In the genomic region with DNA sequence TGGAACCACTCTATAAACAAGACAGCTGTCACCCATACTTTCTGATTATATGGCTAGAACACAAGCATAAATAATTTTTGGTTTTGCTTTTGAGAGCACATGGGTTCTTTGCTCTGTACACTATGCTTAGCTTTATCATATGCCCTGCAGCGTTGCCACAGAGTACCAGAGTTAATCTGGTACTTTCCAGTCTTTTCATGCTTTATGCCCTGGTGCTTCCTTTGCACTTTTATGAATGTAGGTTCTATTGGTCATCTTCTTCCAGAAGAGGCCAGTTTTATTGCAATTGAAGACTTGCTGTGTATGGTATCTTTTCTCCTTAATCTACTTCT, we compare ENCODE assay signal across 17 cellular contexts. TPM values are rescaled to one million over a fixed set of nuclear protein-coding genes. Genes with fewer than 3 reads are reported as not detected.
DNase-seq lines count a peak whose midpoint lies in the region; ATAC-seq and TF ChIP-seq lines count a peak whose summit lies in the region.
"Had no signal": no experiment of that assay in that cellular context is flagged by ENCODE, and none has a peak within 500 bp of the region (broad histone marks: within the 10 kb centered on the region; RNA-seq: fewer than 3 reads in every experiment).

No MANE protein-coding gene starts in this region.

- H3K9me3 ChIP-seq in OCI-LY3 (ENCODE audit: insufficient read depth, low read length) = no peaks in the 10 kb centered on the region
- H3K9me3 ChIP-seq in PC-9 (ENCODE audit: insufficient read depth, low read depth) = no peaks in the 10 kb centered on the region
- H3K9me3 ChIP-seq: right lobe of liver, tibial nerve had no signal

- H3K9me2 ChIP-seq in PC-9 (ENCODE audit: insufficient read depth) = no peaks in the 10 kb centered on the region

- H3K27me3 Mint-ChIP-seq in activated T-cell treated with anti-CD3 and anti-CD28 coated beads, Interleukin-2, amount 50 U/mL, for 72 hours (ENCODE audit: low read depth) = no peaks in the 10 kb centered on the region
- H3K27me3 Mint-ChIP-seq in T-helper 2 cell treated with Interferon-gamma antibody and Interleukin-4, amounts not matched to agents 5 μg/mL and 100 μg/mL, for 36 hours (ENCODE audit: low read depth) = no peaks in the 10 kb centered on the region

- H3K4me3 ChIP-seq in OCI-LY3 (ENCODE audit: low read length) (peak overlapping the region; percentile 39; the same call in 1 of the 2 replicates), PC-9 (no peak overlapping the region)
- H3K4me3 ChIP-seq: right lobe of liver, tibial nerve had no signal

- ATAC-seq in activated T-cell treated with anti-CD3 and anti-CD28 coated beads, Interleukin-2, amount 50 U/mL, for 72 hours (replicated peaks in 1 of 2) = no peak
- ATAC-seq in HG02852 (IDR thresholded peaks at IDR 0.05; ENCODE audit: unreplicated experiment) = peak; percentile 41
- ATAC-seq in stimulated activated effector memory CD8-positive, alpha-beta T cell treated with anti-CD3 and anti-CD28 coated beads, Interleukin-12 subunit alpha, Interleukin-12 subunit beta, amount 100 ng/mL, for 72 hours = peak; percentile 21
- ATAC-seq: right lobe of liver, WTC11 had no signal

- H3K27ac Mint-ChIP-seq in activated T-cell treated with anti-CD3 and anti-CD28 coated beads, Interleukin-2, amount 50 U/mL, for 72 hours = peak overlapping the region; percentile 13
- no peak overlapping the region for H3K27ac Mint-ChIP-seq in stimulated activated effector memory CD8-positive, alpha-beta T cell treated with anti-CD3 and anti-CD28 coated beads, Interleukin-12 subunit alpha, Interleukin-12 subunit beta, amount 100 ng/mL, for 72 hours
- no peak overlapping the region for H3K27ac Mint-ChIP-seq in T-helper 2 cell treated with Interferon-gamma antibody and Interleukin-4, amounts not matched to agents 5 μg/mL and 100 μg/mL, for 36 hours
- H3K27ac Mint-ChIP-seq: WTC11 had no signal

- H3K27me3 ChIP-seq in OCI-LY3 (ENCODE audit: low read depth, low read length) (0 out of 2 replicates have a peak, but pooled peaks cover under 1% of the 10 kb centered on the region), PC-9 (ENCODE audit: insufficient read depth, low read depth) (no peaks in the 10 kb centered on the region)
- H3K27me3 ChIP-seq: right lobe of liver, tibial nerve had no signal

- H3K4me1 Mint-ChIP-seq in activated T-cell treated with anti-CD3 and anti-CD28 coated beads, Interleukin-2, amount 50 U/mL, for 72 hours (ENCODE audit: low read depth) = peaks cover 17% of the 10 kb centered on the region
- H3K4me1 Mint-ChIP-seq in stimulated activated effector memory CD8-positive, alpha-beta T cell treated with anti-CD3 and anti-CD28 coated beads, Interleukin-12 subunit alpha, Interleukin-12 subunit beta, amount 100 ng/mL, for 72 hours = peaks cover 17% of the 10 kb centered on the region
- H3K4me1 Mint-ChIP-seq in T-helper 2 cell treated with Interferon-gamma antibody and Interleukin-4, amounts not matched to agents 5 μg/mL and 100 μg/mL, for 36 hours (ENCODE audit: low read depth) = peaks cover 10% of the 10 kb centered on the region
- H3K4me1 Mint-ChIP-seq: WTC11 had no signal

- H3F3A ChIP-seq in PC-9 (ENCODE audit: insufficient read depth, low read depth) = no peaks in the 10 kb centered on the region; the same call in 1 of the 2 replicates

- H3K27ac ChIP-seq in OCI-LY3 (ENCODE audit: low read length) = peak overlapping the region; percentile 66
- H3K27ac ChIP-seq in PC-9 = no peak overlapping the region
- H3K27ac ChIP-seq: right lobe of liver, tibial nerve had no signal

- H2AFZ ChIP-seq in OCI-LY3 (ENCODE audit: low read depth, low read length) = no peak overlapping the region
- no peak overlapping the region for H2AFZ ChIP-seq in PC-9

- no peaks in the 10 kb centered on the region for H3K9me3 Mint-ChIP-seq in activated T-cell treated with anti-CD3 and anti-CD28 coated beads, Interleukin-2, amount 50 U/mL, for 72 hours
- H3K9me3 Mint-ChIP-seq in stimulated activated effector memory CD8-positive, alpha-beta T cell treated with anti-CD3 and anti-CD28 coated beads, Interleukin-12 subunit alpha, Interleukin-12 subunit beta, amount 100 ng/mL, for 72 hours = no peaks in the 10 kb centered on the region
- H3K9me3 Mint-ChIP-seq in T-helper 2 cell treated with Interferon-gamma antibody and Interleukin-4, amounts not matched to agents 5 μg/mL and 100 μg/mL, for 36 hours = no peaks in the 10 kb centered on the region
- H3K9me3 Mint-ChIP-seq: immature natural killer cell, WTC11 had no signal

- H3K4me2 ChIP-seq in OCI-LY3 (ENCODE audit: low read length) (peak overlapping the region; percentile 70), PC-9 (no peak overlapping the region)

- CTCF ChIA-PET in PC-9 (lab: Charles Lee) = no interaction called here

- H4K20me1 ChIP-seq in OCI-LY3 (ENCODE audit: insufficient read depth, low read length) (peaks cover 2% of the 10 kb centered on the region; the same call in 1 of the 2 replicates), PC-9 (ENCODE audit: insufficient read depth) (no peaks in the 10 kb centered on the region)

- peaks cover 53% of the 10 kb centered on the region for H3K4me1 ChIP-seq in OCI-LY3 (ENCODE audit: low read length)
- H3K4me1 ChIP-seq in PC-9 (replicated peaks; ENCODE audit: insufficient read depth) = no peaks in the 10 kb centered on the region

- TF ChIP-seq CTCF in OCI-LY3 (IDR thresholded peaks at IDR 0.05; ENCODE audit: low read depth, low read length) = no peak
- TF ChIP-seq CTCF in PC-9 (conservative IDR thresholded peaks at IDR 0.05) = no peak

- H3K36me3 ChIP-seq in OCI-LY3 (replicated peaks; ENCODE audit: low read depth, low read length) = peaks cover 34% of the 10 kb centered on the region
- H3K36me3 ChIP-seq in PC-9 (ENCODE audit: low read depth) = no peaks in the 10 kb centered on the region

- POLR2A ChIA-PET in PC-9 (lab: Charles Lee; ENCODE audit: unreplicated experiment) = no interaction called here

- H3K36me3 Mint-ChIP-seq in activated T-cell treated with anti-CD3 and anti-CD28 coated beads, Interleukin-2, amount 50 U/mL, for 72 hours (ENCODE audit: insufficient read depth in 2 of 2) = peaks cover 3 to 22% of the 10 kb centered on the region in 2 donors
- peaks cover 38% of the 10 kb centered on the region for H3K36me3 Mint-ChIP-seq in stimulated activated effector memory CD8-positive, alpha-beta T cell treated with anti-CD3 and anti-CD28 coated beads, Interleukin-12 subunit alpha, Interleukin-12 subunit beta, amount 100 ng/mL, for 72 hours
- H3K36me3 Mint-ChIP-seq in T-helper 2 cell treated with Interferon-gamma antibody and Interleukin-4, amounts not matched to agents 5 μg/mL and 100 μg/mL, for 36 hours (ENCODE audit: low read depth) = peaks cover 35% of the 10 kb centered on the region
- H3K36me3 Mint-ChIP-seq: WTC11 had no signal

- intact Hi-C loops in PC-9 (cut with micrococcal nuclease; ENCODE audit: unreplicated experiment) = no loop called here

- H3K9ac ChIP-seq in OCI-LY3 (ENCODE audit: low read length) = peak overlapping the region; percentile 36; the same call in 1 of the 2 replicates

- BruUV-seq in PC-9 (replicated peaks; lab: Mats Ljungman, UMichigan) = no TSS peak

- no peak for DNase-seq in activated T-cell treated with anti-CD3 and anti-CD28 coated beads, Interleukin-2, amount 50 U/mL, for 72 hours
- no peak for DNase-seq in activated T-cell treated with anti-CD3 and anti-CD28 coated beads, Interleukin-2, amount 50 U/mL, for 1 hour
- DNase-seq in stimulated activated effector memory CD8-positive, alpha-beta T cell treated with anti-CD3 and anti-CD28 coated beads, Interleukin-12 subunit alpha, Interleukin-12 subunit beta, amount 100 ng/mL, for 72 hours (ENCODE audit: low spot score in 2 of 2) = no peak
- DNase-seq in PC-9 (no peak), DMS114 treated with DMSO at 0.1 percent for 48 hours (lab: John Stamatoyannopoulos, UW; ENCODE audit: unreplicated experiment) (no peak)
- no peak for DNase-seq in T-helper 2 cell treated with Interferon-gamma antibody and Interleukin-4, amounts not matched to agents 5 μg/mL and 100 μg/mL, for 36 hours (ENCODE audit: low spot score)
- DNase-seq: activated naive CD4-positive, alpha-beta T cell; DMS79 treated with DMSO at 0.1 percent for 48 hours; immature natural killer cell; NCI-H1048; NCI-H510A; right lobe of liver; SHP77 treated with DMSO at 0.1 percent for 48 hours had no signal

- H3K4me3 Mint-ChIP-seq in activated T-cell treated with anti-CD3 and anti-CD28 coated beads, Interleukin-2, amount 50 U/mL, for 72 hours = no peak overlapping the region
- no peak overlapping the region for H3K4me3 Mint-ChIP-seq in stimulated activated effector memory CD8-positive, alpha-beta T cell treated with anti-CD3 and anti-CD28 coated beads, Interleukin-12 subunit alpha, Interleukin-12 subunit beta, amount 100 ng/mL, for 72 hours
- no peak overlapping the region for H3K4me3 Mint-ChIP-seq in T-helper 2 cell treated with Interferon-gamma antibody and Interleukin-4, amounts not matched to agents 5 μg/mL and 100 μg/mL, for 36 hours
- H3K4me3 Mint-ChIP-seq: immature natural killer cell, WTC11 had no signal

- H3K79me2 ChIP-seq in OCI-LY3 (ENCODE audit: low read length) (no peaks in the 10 kb centered on the region), PC-9 (ENCODE audit: low read depth) (no peaks in the 10 kb centered on the region)

RNA-seq across cellular contexts. Expression of gene SHLD1, which starts 20.8 kb away (rescaled TPM):
- total RNA-seq in activated T-cell treated with anti-CD3 and anti-CD28 coated beads, Interleukin-2, amount 50 U/mL, for 72 hours = 10 to 100 TPM; 10.1 to 14.4 TPM
- 4.8 and 5.9 TPM in 2 replicates for total RNA-seq in PC-9 (2021)

Comparison
In these comparisons a context has a peak if more than half of its experiments do, and no peak if none do; other contexts are left out.
1. ATAC-seq: peak in HG02852 (single experiment) and stimulated activated effector memory CD8-positive, alpha-beta T cell treated with anti-CD3 and anti-CD28 coated beads, Interleukin-12 subunit alpha, Interleukin-12 subunit beta, amount 100 ng/mL, for 72 hours (single experiment); none in activated T-cell treated with anti-CD3 and anti-CD28 coated beads, Interleukin-2, amount 50 U/mL, for 72 hours (0 of 2).